26 cellular contexts compared by ENCODE assay signal in the genomic region with DNA sequence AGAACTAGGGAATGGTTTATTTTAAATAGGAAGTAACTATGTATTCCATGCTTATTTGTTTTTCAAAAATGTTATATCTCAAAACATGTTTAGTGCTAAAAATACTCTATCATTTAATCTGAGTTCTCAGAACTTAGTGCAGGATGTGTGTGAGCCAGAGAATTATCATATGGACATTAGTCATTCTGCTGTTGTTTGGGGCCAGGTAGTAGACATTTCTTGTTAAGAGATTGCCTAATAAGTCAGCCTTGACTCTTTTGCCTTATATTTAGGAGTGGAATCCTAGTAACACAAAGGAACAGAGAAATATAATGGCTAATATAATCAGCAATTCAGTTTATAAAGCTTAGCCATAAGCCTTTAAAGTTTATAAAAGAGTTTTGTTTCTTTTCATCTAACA.
A peak's percentile ranks its signal among the peaks of the same experiment; 100 is the strongest.
DNase-seq lines count a peak whose midpoint lies in the region; ATAC-seq, FAIRE-seq and TF ChIP-seq lines count a peak whose summit lies in the region.
"Had no signal": no experiment of that assay in that cellular context is flagged by ENCODE, and none has a peak within 500 bp of the region (broad histone marks: within the 10 kb centered on the region; RNA-seq: fewer than 3 reads in every experiment).

No MANE protein-coding gene starts in this region.

- H3K36me3 ChIP-seq in breast epithelium (no peaks in the 10 kb centered on the region), heart right ventricle (peaks cover 0 to 80% (median 10%) of the 10 kb centered on the region in 9 donors)
- H3K36me3 ChIP-seq: neural progenitor cell had no signal

- H3K9me3 ChIP-seq in breast epithelium (no peaks in the 10 kb centered on the region), heart right ventricle (no peaks in the 10 kb centered on the region)
- H3K9me3 ChIP-seq: mucosa of descending colon, transverse colon had no signal

- no peak overlapping the region for H3K27ac ChIP-seq in breast epithelium
- H3K27ac ChIP-seq in heart right ventricle, result no peak overlapping the region
- H3K27ac ChIP-seq: neural progenitor cell, transverse colon had no signal

- H3K4me1 Mint-ChIP-seq in MCF 10A (ENCODE audit: insufficient read depth, unreplicated experiment), result no peaks in the 10 kb centered on the region
- H3K4me1 Mint-ChIP-seq in central memory CD8-positive, alpha-beta T cell, result peaks cover 15% of the 10 kb centered on the region
- H3K4me1 Mint-ChIP-seq: neural progenitor cell had no signal

- peak overlapping the region; percentile 6 for H3K27ac Mint-ChIP-seq in MCF 10A (ENCODE audit: low read depth, unreplicated experiment)
- H3K27ac Mint-ChIP-seq in central memory CD8-positive, alpha-beta T cell (ENCODE audit: low read depth), result peak overlapping the region; percentile 44
- H3K27ac Mint-ChIP-seq: activated naive CD4-positive, alpha-beta T cell treated with anti-CD3 and anti-CD28 coated beads for 36 hours; neural progenitor cell; progenitor cell of endocrine pancreas had no signal

- H3K27me3 Mint-ChIP-seq in MCF 10A (ENCODE audit: insufficient read depth, unreplicated experiment), result no peaks in the 10 kb centered on the region
- no peaks in the 10 kb centered on the region for H3K27me3 Mint-ChIP-seq in central memory CD8-positive, alpha-beta T cell
- H3K27me3 Mint-ChIP-seq: progenitor cell of endocrine pancreas; stimulated activated naive CD8-positive, alpha-beta T cell treated with anti-CD3 and anti-CD28 coated beads, Interleukin-15, amount 100 ng/mL, for 72 hours had no signal

- H3K4me3 Mint-ChIP-seq in MCF 10A (ENCODE audit: unreplicated experiment), result no peak overlapping the region
- no peak overlapping the region for H3K4me3 Mint-ChIP-seq in central memory CD8-positive, alpha-beta T cell
- H3K4me3 Mint-ChIP-seq: activated naive CD4-positive, alpha-beta T cell treated with anti-CD3 and anti-CD28 coated beads for 36 hours; CD8-positive, alpha-beta memory T cell; neural progenitor cell; stimulated activated naive CD8-positive, alpha-beta T cell treated with anti-CD3 and anti-CD28 coated beads, Interleukin-15, amount 100 ng/mL, for 72 hours had no signal

- peak; percentile 85 for FAIRE-seq in islet of Langerhans (lab: Jason Lieb, UNC)

- no peak overlapping the region for H3K4me3 ChIP-seq in breast epithelium
- H3K4me3 ChIP-seq in heart right ventricle, result no peak overlapping the region
- H3K4me3 ChIP-seq: mucosa of descending colon, neural progenitor cell, transverse colon had no signal

- POLR2A ChIA-PET in MCF 10A (lab: Yijun Ruan, JAX), result interaction anchor here (0.9 kb wide), 1 partner anchor 79 kb away, joined by 3 read pairs; no protein-coding TSS in a partner anchor

- CTCF ChIA-PET in MCF 10A (lab: Yijun Ruan, JAX), result no interaction called here

- H3K27me3 ChIP-seq in breast epithelium (no peaks in the 10 kb centered on the region), heart right ventricle (no peaks in the 10 kb centered on the region)
- H3K27me3 ChIP-seq: neural progenitor cell, transverse colon had no signal

- intact Hi-C loops in MCF 10A (cut with micrococcal nuclease), result no loop called here
- intact Hi-C loops in breast epithelium (cut with DNase I; ENCODE audit: low total_unique reads), result no loop called here
- intact Hi-C loops in heart right ventricle (cut with DNase I), result no loop called here

- TF ChIP-seq CTCF in MCF 10A (IDR thresholded peaks at IDR 0.05; ENCODE audit: unreplicated experiment) (no peak), breast epithelium (IDR thresholded peaks at IDR 0.05) (no peak), heart right ventricle (IDR thresholded peaks at IDR 0.05) (no peak)

- no peaks in the 10 kb centered on the region for H3K4me1 ChIP-seq in breast epithelium
- peaks cover 0 to 9% (median 4%) of the 10 kb centered on the region in 9 donors for H3K4me1 ChIP-seq in heart right ventricle
- H3K4me1 ChIP-seq: neural progenitor cell, transverse colon had no signal

- TF ChIP-seq POLR2A in breast epithelium (IDR thresholded peaks at IDR 0.05), result no peak

- no peaks in the 10 kb centered on the region for H3K9me3 Mint-ChIP-seq in MCF 10A (ENCODE audit: unreplicated experiment)
- H3K9me3 Mint-ChIP-seq in central memory CD8-positive, alpha-beta T cell, result no peaks in the 10 kb centered on the region
- H3K9me3 Mint-ChIP-seq: activated naive CD4-positive, alpha-beta T cell treated with anti-CD3 and anti-CD28 coated beads for 36 hours; CD8-positive, alpha-beta memory T cell; neural progenitor cell; stimulated activated naive CD8-positive, alpha-beta T cell treated with anti-CD3 and anti-CD28 coated beads, Interleukin-15, amount 100 ng/mL, for 72 hours had no signal

- H3K36me3 Mint-ChIP-seq in MCF 10A (ENCODE audit: insufficient read depth, unreplicated experiment), result peaks cover 25% of the 10 kb centered on the region
- H3K36me3 Mint-ChIP-seq in central memory CD8-positive, alpha-beta T cell (ENCODE audit: insufficient read depth), result peaks cover 25% of the 10 kb centered on the region

- no peak for ATAC-seq in central memory CD8-positive, alpha-beta T cell (replicated peaks; ENCODE audit: extremely low read depth, poor library complexity, severe bottlenecking)
- ATAC-seq in heart right ventricle, result no peak
- no peak for ATAC-seq in GM21619 (IDR thresholded peaks at IDR 0.05; ENCODE audit: unreplicated experiment)
- ATAC-seq: left ventricle myocardium superior; mucosa of descending colon; stimulated activated naive CD8-positive, alpha-beta T cell treated with anti-CD3 and anti-CD28 coated beads, Interleukin-15, amount 100 ng/mL, for 72 hours had no signal

- peak; percentile 31 for DNase-seq in MCF 10A (ENCODE audit: unreplicated experiment)
- no peak for DNase-seq in breast epithelium (ENCODE audit: low spot score in 2 of 2)
- DNase-seq in central memory CD8-positive, alpha-beta T cell (ENCODE audit: low spot score in 2 of 2), result no peak
- no peak for DNase-seq in heart right ventricle
- no peak for DNase-seq in NCI-H2227 (lab: John Stamatoyannopoulos, UW; ENCODE audit: unreplicated experiment)
- no peak for DNase-seq in activated CD8-positive, alpha-beta memory T cell treated with anti-CD3 and anti-CD28 coated beads, Interleukin-2, amount 50 U/mL, for 48 hours
- DNase-seq: activated CD4-positive, CD25-positive, alpha-beta regulatory T cell treated with anti-CD3 and anti-CD28 coated beads, Interleukin-2, amount 50 U/mL, for 72 hours; activated naive CD4-positive, alpha-beta T cell treated with anti-CD3 and anti-CD28 coated beads for 36 hours; activated T-cell treated with anti-CD3 and anti-CD28 coated beads, Interleukin-2, amount 50 U/mL, for 48 hours; aorta; CD8-positive, alpha-beta memory T cell; Karpas-422; left ventricle myocardium superior; mucosa of descending colon; NCI-H1048; NCI-H187 treated with DMSO at 0.1 percent for 48 hours; NCI-H345; NCI-H82; SHP77 treated with DMSO at 0.1 percent for 48 hours; stimulated activated CD4-positive, alpha-beta T cell treated with anti-CD3 and anti-CD28 coated beads, Interleukin-4, amount 100 ng/mL, for 4 hours; stimulated activated naive CD8-positive, alpha-beta T cell treated with anti-CD3 and anti-CD28 coated beads, Interleukin-15, amount 100 ng/mL, for 72 hours; transverse colon had no signal

- BruUV-seq in MCF 10A (replicated peaks; lab: Mats Ljungman, UMichigan), result no TSS peak
